Comparison of ENCODE assay signal across 20 cellular contexts in genomic region chr1:92259350-92259749, GRCh38. TPM values are rescaled to one million over a fixed set of nuclear protein-coding genes. Genes with fewer than 3 reads are reported as not detected.
DNase-seq lines count a peak whose midpoint lies in the region; FAIRE-seq and TF ChIP-seq lines count a peak whose summit lies in the region.
"Had no signal": no experiment of that assay in that cellular context is flagged by ENCODE, and none has a peak within 500 bp of the region (broad histone marks: within the 10 kb centered on the region; RNA-seq: fewer than 3 reads in every experiment).

No MANE protein-coding gene starts in this region.

- dilution Hi-C loops in endothelial cell of umbilical vein (cut with MboI; ENCODE audit: extremely low pct_ligation_motif_present, low sequenced_read_pairs): no loop called here

- TF ChIP-seq CTCF in endothelial cell of umbilical vein (IDR thresholded peaks at IDR 0.05; ENCODE audit: extremely low read depth in 1 of 2, insufficient read depth in 1 of 2, low read depth in 1 of 2, low read length in 2 of 2) (no peak), type B pancreatic cell (conservative IDR thresholded peaks at IDR 0.05) (no peak)

- no peak for FAIRE-seq in endothelial cell of umbilical vein (lab: Jason Lieb, UNC)
- FAIRE-seq: GM12891, H1, RCC 7860 had no signal

- H3K27ac ChIP-seq in endothelial cell of umbilical vein (ENCODE audit: insufficient read depth, low read depth, low read length) (no peak overlapping the region), SJCRH30 (no peak overlapping the region)

- H3K4me3 ChIP-seq in endothelial cell of umbilical vein (replicated peaks in 1 of 3; ENCODE audit: insufficient read depth in 1 of 3, low read depth in 1 of 3, low read length in 3 of 3) (no peak overlapping the region), SJCRH30 (no peak overlapping the region)

- TF ChIP-seq POLR2A in endothelial cell of umbilical vein (IDR thresholded peaks at IDR 0.05; ENCODE audit: low read depth, low read length): no peak

- POLR2A ChIA-PET in endothelial cell of umbilical vein (lab: Charles Lee): interaction anchor here (0.6 kb wide), 1 partner anchor 623 kb away, joined by 3 read pairs; no protein-coding TSS in a partner anchor

- no peak overlapping the region for H3K9ac ChIP-seq in endothelial cell of umbilical vein (replicated peaks; ENCODE audit: extremely low read depth, insufficient read depth, low read length)

- CTCF ChIA-PET in endothelial cell of umbilical vein (lab: Charles Lee): no interaction called here

- no peaks in the 10 kb centered on the region for H3K9me3 ChIP-seq in endothelial cell of umbilical vein (replicated peaks; ENCODE audit: control insufficient read depth, insufficient read depth, low read length)
- H3K9me3 ChIP-seq in SJCRH30 (replicated peaks): 0 out of 2 replicates have a peak, but pooled peaks cover 3% of the 10 kb centered on the region

- H3K27ac Mint-ChIP-seq in type B pancreatic cell: no peak overlapping the region
- H3K27ac Mint-ChIP-seq: CD14-positive monocyte had no signal

- H3K27me3 ChIP-seq in endothelial cell of umbilical vein (ENCODE audit: control insufficient read depth in 2 of 2, insufficient read depth in 2 of 2, low read length in 2 of 2) (no peaks in the 10 kb centered on the region), SJCRH30 (no peaks in the 10 kb centered on the region)

- H3K9me3 Mint-ChIP-seq in type B pancreatic cell: peaks cover 5% of the 10 kb centered on the region

- no peak overlapping the region for H2AFZ ChIP-seq in endothelial cell of umbilical vein (ENCODE audit: low read depth, low read length)

- H3K36me3 ChIP-seq in endothelial cell of umbilical vein (ENCODE audit: control insufficient read depth in 2 of 2, extremely low read depth in 1 of 2, insufficient read depth in 2 of 2, low read length in 2 of 2) (no peaks in the 10 kb centered on the region), SJCRH30 (peaks cover 42% of the 10 kb centered on the region)

- intact Hi-C loops in endothelial cell of umbilical vein (cut with micrococcal nuclease): no loop called here

- peaks cover 58% of the 10 kb centered on the region for H3K36me3 Mint-ChIP-seq in type B pancreatic cell

- no peaks in the 10 kb centered on the region for H3K9me1 ChIP-seq in endothelial cell of umbilical vein (replicated peaks; ENCODE audit: control insufficient read depth, extremely low read depth, insufficient read depth, low read length)

- H3K4me1 ChIP-seq in endothelial cell of umbilical vein (ENCODE audit: control insufficient read depth, extremely low read depth, insufficient read depth, low read length): no peaks in the 10 kb centered on the region
- no peaks in the 10 kb centered on the region for H3K4me1 ChIP-seq in SJCRH30

- H3K79me2 ChIP-seq in endothelial cell of umbilical vein (ENCODE audit: control insufficient read depth, insufficient read depth, low read length): no peaks in the 10 kb centered on the region

- H3K27me3 Mint-ChIP-seq in type B pancreatic cell: no peaks in the 10 kb centered on the region

- H3K4me2 ChIP-seq in endothelial cell of umbilical vein (ENCODE audit: insufficient read depth, low read length): no peak overlapping the region

- no TSS peak for BruUV-seq in endothelial cell of umbilical vein (replicated peaks; lab: Mats Ljungman, UMichigan)

- H3K4me3 Mint-ChIP-seq in type B pancreatic cell: no peak overlapping the region
- H3K4me3 Mint-ChIP-seq: CD14-positive monocyte had no signal

- no peaks in the 10 kb centered on the region for H3K4me1 Mint-ChIP-seq in type B pancreatic cell (ENCODE audit: unreplicated experiment)
- H3K4me1 Mint-ChIP-seq: CD14-positive monocyte had no signal

- H4K20me1 ChIP-seq in endothelial cell of umbilical vein (replicated peaks; ENCODE audit: control insufficient read depth, extremely low read depth, insufficient read depth, low read length): no peaks in the 10 kb centered on the region

- DNase-seq in HCEC 1CT (peak; percentile 62), MV-4-11 (lab: John Stamatoyannopoulos, UW) (peak; percentile 18), endothelial cell of umbilical vein (ENCODE audit: low read depth, low spot score) (no peak), iris pigment epithelial cell (ENCODE audit: low read depth) (peak; percentile 31), type B pancreatic cell (ENCODE audit: extremely low spot score, unreplicated experiment) (no peak), SJCRH30 (no peak), AML-193 (lab: John Stamatoyannopoulos, UW) (no peak)
- DNase-seq: DMS 273 treated with DMSO at 0.1 percent for 48 hours, GF-D8, NCI-H1092, NCI-H1694, NCI-H2227 treated with DMSO at 0.1 percent for 48 hours, NCI-H524, SHP77 had no signal

TF ChIP-seq in endothelial cell of umbilical vein, 7 proteins besides CTCF, POLR2A, EP300 and RAD21:
- TF ChIP-seq MAX (IDR thresholded peaks at IDR 0.05; ENCODE audit: insufficient read depth, insufficient read length) (no peak), FOS (IDR thresholded peaks at IDR 0.05; ENCODE audit: borderline replicate concordance, insufficient read depth, low read length) (peak; percentile 12)
TF ChIP-seq in endothelial cell of umbilical vein: peak in this region for 1.

RNA-seq across cellular contexts. Expression of gene GLMN, which starts 39.4 kb away (rescaled TPM):
- total RNA-seq in endothelial cell of umbilical vein: 13.2 and 13.7 TPM in 2 replicates
- polyA plus RNA-seq in endothelial cell of umbilical vein: 1.2 and 2.4 TPM in 2 replicates
- polyA plus RNA-seq in endothelial cell of umbilical vein (2011; cell fraction: cytosol; rRNA removed): 3.1 and 3.4 TPM in 2 replicates
- polyA plus RNA-seq in endothelial cell of umbilical vein (2011; cell fraction: nucleus; rRNA removed): 15.9 and 22.5 TPM in 2 replicates
- 5.9 and 13.6 TPM in 2 replicates for polyA plus RNA-seq in endothelial cell of umbilical vein (2012)
- polyA minus RNA-seq in endothelial cell of umbilical vein: 1.2 and 1.3 TPM in 2 replicates
- 3.0 TPM for polyA minus RNA-seq in endothelial cell of umbilical vein (2011; cell fraction: cytosol; rRNA and poly(A)+ RNA removed)
- polyA minus RNA-seq in endothelial cell of umbilical vein (2011; cell fraction: nucleus; rRNA and poly(A)+ RNA removed): 6.2 and 13.4 TPM in 2 replicates
- 11.1 and 19.9 TPM in 2 replicates for total RNA-seq in type B pancreatic cell (ENCODE audit: low replicate concordance)
- 27.0 and 28.4 TPM in 2 replicates for total RNA-seq in SJCRH30 (2014; rRNA removed; shearing (Covaris generic))

RNA-seq across cellular contexts. Expression of gene RPAP2, which starts 39.5 kb away (rescaled TPM):
- total RNA-seq in endothelial cell of umbilical vein (23.5 and 24.9 TPM in 2 replicates), type B pancreatic cell (ENCODE audit: low replicate concordance) (31.9 and 42.3 TPM in 2 replicates)
- 4.3 and 4.4 TPM in 2 replicates for polyA plus RNA-seq in endothelial cell of umbilical vein
- 7.0 and 9.0 TPM in 2 replicates for polyA plus RNA-seq in endothelial cell of umbilical vein (2011; cell fraction: cytosol; rRNA removed)
- polyA plus RNA-seq in endothelial cell of umbilical vein (2011; cell fraction: nucleus; rRNA removed): 9.5 and 10.3 TPM in 2 replicates
- polyA plus RNA-seq in endothelial cell of umbilical vein (2012): 11.2 and 18.6 TPM in 2 replicates
- polyA minus RNA-seq in endothelial cell of umbilical vein: 7.8 and 9.1 TPM in 2 replicates
- 5.4 TPM for polyA minus RNA-seq in endothelial cell of umbilical vein (2011; cell fraction: cytosol; rRNA and poly(A)+ RNA removed)
- polyA minus RNA-seq in endothelial cell of umbilical vein (2011; cell fraction: nucleus; rRNA and poly(A)+ RNA removed): 10.7 and 20.8 TPM in 2 replicates
- 23.9 and 26.4 TPM in 2 replicates for total RNA-seq in SJCRH30 (2014; rRNA removed; shearing (Covaris generic))

RNA-seq across cellular contexts. Expression of gene C1orf146, which starts 41.6 kb away (rescaled TPM):
- total RNA-seq in endothelial cell of umbilical vein (not detected in 2 replicates), type B pancreatic cell (ENCODE audit: low replicate concordance) (not detected in 2 replicates)
- not detected in 2 replicates for polyA plus RNA-seq in endothelial cell of umbilical vein
- polyA plus RNA-seq in endothelial cell of umbilical vein (2011; cell fraction: cytosol; rRNA removed): not detected in 2 replicates
- not detected in 2 replicates for polyA plus RNA-seq in endothelial cell of umbilical vein (2011; cell fraction: nucleus; rRNA removed)
- polyA plus RNA-seq in endothelial cell of umbilical vein (2012): not detected in 2 replicates
- not detected in 2 replicates for polyA minus RNA-seq in endothelial cell of umbilical vein
- not detected for polyA minus RNA-seq in endothelial cell of umbilical vein (2011; cell fraction: cytosol; rRNA and poly(A)+ RNA removed)
- not detected in 2 replicates for polyA minus RNA-seq in endothelial cell of umbilical vein (2011; cell fraction: nucleus; rRNA and poly(A)+ RNA removed)
- total RNA-seq in SJCRH30 (2014; rRNA removed; shearing (Covaris generic)): not detected in 2 replicates
- total RNA-seq: A673, H1, HT-29 had no signal
- polyA plus RNA-seq: CD14-positive monocyte, H1 had no signal

Comparison
In these comparisons a context has a peak if more than half of its experiments do, and no peak if none do; other contexts are left out.
1. DNase-seq: peak in HCEC 1CT (single experiment), MV-4-11 (single experiment) and iris pigment epithelial cell (single experiment); none in endothelial cell of umbilical vein (single experiment), type B pancreatic cell (single experiment), SJCRH30 (0 of 2) and AML-193 (0 of 2).